ENCODE assay signal across 7 cellular contexts in genomic region chr6:128518531-128519131, GRCh38. TPM values are rescaled to one million over a fixed set of nuclear protein-coding genes. Genes with fewer than 3 reads are reported as not detected.
DNase-seq lines count a peak whose midpoint lies in the region; ATAC-seq, FAIRE-seq and TF ChIP-seq lines count a peak whose summit lies in the region.

No MANE protein-coding gene starts in this region.

- no peaks in the 10 kb centered on the region for H4K20me1 ChIP-seq in OCI-LY7 (ENCODE audit: insufficient read depth, low read length)

- H3K4me2 ChIP-seq in OCI-LY7 (ENCODE audit: low read length), result no peak overlapping the region

- H3K9me3 Mint-ChIP-seq in HFFc6 (no peaks in the 10 kb centered on the region), WTC11 (no peaks in the 10 kb centered on the region)

- no peak for TF ChIP-seq POLR2A in GM12892 (IDR thresholded peaks at IDR 0.05; ENCODE audit: low read depth, low read length)

- H3K36me3 Mint-ChIP-seq in HFFc6 (ENCODE audit: low read depth) (peaks cover 5% of the 10 kb centered on the region; the same call in 1 of the 2 replicates), WTC11 (no peaks in the 10 kb centered on the region)

- CTCF ChIA-PET in WTC11 (lab: Charles Lee), result interaction anchor here (1.4 to 1.5 kb wide), 2 partner anchors 34 to 39 kb away, joined by 3 to 4 read pairs; no protein-coding TSS in a partner anchor
- CTCF ChIA-PET in OCI-LY7 (lab: Charles Lee; ENCODE audit: unreplicated experiment), result no interaction called here

- H3K27me3 Mint-ChIP-seq in HFFc6 (ENCODE audit: insufficient read depth) (no peaks in the 10 kb centered on the region), WTC11 (ENCODE audit: low read depth) (peaks cover 5% of the 10 kb centered on the region; the same call in 1 of the 2 replicates)

- FAIRE-seq in GM12892 (lab: Jason Lieb, UNC), result no peak

- H3K4me1 ChIP-seq in right atrium auricular region (peaks cover 0 to 50% of the 10 kb centered on the region in 2 donors), OCI-LY7 (ENCODE audit: insufficient read depth, low read length, poor library complexity, severe bottlenecking) (no peaks in the 10 kb centered on the region)

- H3K27ac Mint-ChIP-seq in HFFc6, result peak overlapping the region; percentile 95
- H3K27ac Mint-ChIP-seq in WTC11, result peak overlapping the region; percentile 15; the same call in 1 of the 2 replicates

- no peaks in the 10 kb centered on the region for H3K79me2 ChIP-seq in OCI-LY7 (ENCODE audit: insufficient read depth, low read depth, low read length)

- POLR2A ChIA-PET in WTC11 (lab: Charles Lee) (interaction anchor here (1.2 kb wide), 1 partner anchor 11 kb away, joined by 3 read pairs; no protein-coding TSS in a partner anchor), OCI-LY7 (lab: Charles Lee) (no interaction called here)

- intact Hi-C loops in OCI-LY7 (cut with micrococcal nuclease; ENCODE audit: unreplicated experiment), result no loop called here

- no peaks in the 10 kb centered on the region for H3K9me3 ChIP-seq in right atrium auricular region
- no peaks in the 10 kb centered on the region for H3K9me3 ChIP-seq in OCI-LY7 (ENCODE audit: low read length)

- H3K27ac ChIP-seq in right atrium auricular region, result peak overlapping the region; percentile 95 to 97
- peak overlapping the region in 14 of 21 experiments; percentile 84 to 97 (median 92) for H3K27ac ChIP-seq in skin epidermis
- no peak overlapping the region for H3K27ac ChIP-seq in OCI-LY7 (ENCODE audit: low read depth, low read length, poor library complexity, severe bottlenecking)

- H3K4me1 Mint-ChIP-seq in HFFc6 (ENCODE audit: low read depth), result peaks cover 63% of the 10 kb centered on the region
- H3K4me1 Mint-ChIP-seq in WTC11, result peaks cover 48% of the 10 kb centered on the region

- no TSS peak for BruUV-seq in OCI-LY7 (replicated peaks; lab: Mats Ljungman, UMichigan)

- H3K36me3 ChIP-seq in right atrium auricular region (no peaks in the 10 kb centered on the region), OCI-LY7 (ENCODE audit: insufficient read depth, low read length) (no peaks in the 10 kb centered on the region)

- no peaks in the 10 kb centered on the region for H3K27me3 ChIP-seq in right atrium auricular region

- H3K4me3 Mint-ChIP-seq in HFFc6 (peak overlapping the region; percentile 100), WTC11 (peak overlapping the region; percentile 86)

- DNase-seq in HFFc6 (no peak), WTC11 (ENCODE audit: low spot score) (no peak), right atrium auricular region (ENCODE audit: low spot score) (no peak), GM12892 (ENCODE audit: insufficient read length) (no peak), OCI-LY7 (ENCODE audit: low spot score) (no peak), NCI-H187 (lab: John Stamatoyannopoulos, UW) (no peak)

- no peaks in the 10 kb centered on the region for H3K9me2 ChIP-seq in OCI-LY7 (ENCODE audit: insufficient read depth, low read length)

- no peak for ATAC-seq in WTC11

- H3K4me3 ChIP-seq in right atrium auricular region (peak overlapping the region; percentile 78 to 90), skin epidermis (peak overlapping the region; percentile 49 to 88 (median 73)), OCI-LY7 (ENCODE audit: low read depth, low read length, poor library complexity, severe bottlenecking) (no peak overlapping the region)

- H2AFZ ChIP-seq in OCI-LY7 (ENCODE audit: low read length), result no peak overlapping the region

- no peak for TF ChIP-seq CTCF in HFFc6 (IDR thresholded peaks at IDR 0.05)
- no peak for TF ChIP-seq CTCF in WTC11 (IDR thresholded peaks at IDR 0.05)
- no peak for TF ChIP-seq CTCF in right atrium auricular region (IDR thresholded peaks at IDR 0.05)
- TF ChIP-seq CTCF in OCI-LY7 (conservative IDR thresholded peaks at IDR 0.05; ENCODE audit: low read length), result no peak

TF ChIP-seq in WTC11, 78 proteins besides CTCF, POLR2A, EP300 and RAD21:
- TF ChIP-seq ZNF121 (CRISPR knock-in tag; IDR thresholded peaks at IDR 0.05), result no peak
- no peak for TF ChIP-seq RELA (CRISPR knock-in tag; IDR thresholded peaks at IDR 0.05; ENCODE audit: borderline replicate concordance)
- no peak for TF ChIP-seq GABPB1 (CRISPR knock-in tag; IDR thresholded peaks at IDR 0.05)
- no peak for TF ChIP-seq IRF1 (CRISPR knock-in tag; IDR thresholded peaks at IDR 0.05)
- TF ChIP-seq FOXK1 (CRISPR knock-in tag; IDR thresholded peaks at IDR 0.05), result no peak
- no peak for TF ChIP-seq SMAD3 (CRISPR knock-in tag; IDR thresholded peaks at IDR 0.05; ENCODE audit: borderline replicate concordance)
- TF ChIP-seq ZNF423 (CRISPR knock-in tag; IDR thresholded peaks at IDR 0.05), result no peak
- TF ChIP-seq USF1 (CRISPR knock-in tag; IDR thresholded peaks at IDR 0.05), result no peak
- no peak for TF ChIP-seq ZNF512 (CRISPR knock-in tag; IDR thresholded peaks at IDR 0.05; ENCODE audit: borderline replicate concordance)
- TF ChIP-seq NFATC4 (CRISPR knock-in tag; IDR thresholded peaks at IDR 0.05), result no peak
- TF ChIP-seq FOXP4 (CRISPR knock-in tag; IDR thresholded peaks at IDR 0.05), result no peak
- no peak for TF ChIP-seq E2F4 (CRISPR knock-in tag; IDR thresholded peaks at IDR 0.05; ENCODE audit: borderline replicate concordance, low read depth)

RNA-seq across cellular contexts. Expression of gene PTPRK, which starts 1.8 kb away (rescaled TPM):
- total RNA-seq in HFFc6 (2021; fragmentation: NEBNext Ultra II Directional; extraction: Animal tissue kit (Norgen Biotek cat#: 25700)), result 100 to 1,000 TPM in 3 of 6 experiments, 10 to 100 TPM in 3; 92.8 to 104 (median 97.3) TPM
- total RNA-seq in WTC11 (2021), result 39.9 to 44.8 TPM (median 41.3 TPM) in 3 replicates
- 10 to 100 TPM; 24.5 to 36.4 TPM for total RNA-seq in right atrium auricular region
- 0.28 TPM for polyA plus RNA-seq in GM12892 (2012; ENCODE audit: missing spikeins)
- not detected in 2 replicates for total RNA-seq in OCI-LY7 (2014; rRNA removed; shearing (Covaris generic))
- total RNA-seq in OCI-LY7 (2022), result 0.48 TPM in 1 of 2 replicates, not detected in the other

Comparison
In these comparisons a context has a peak if more than half of its experiments do, and no peak if none do; other contexts are left out.
1. RNA of gene PTPRK, which starts 1.8 kb away (total RNA-seq): 92.8 to 104 TPM in HFFc6, 39.9 to 44.8 TPM in WTC11 and 24.5 to 36.4 TPM in right atrium auricular region; 0.48 TPM in OCI-LY7; every median in the first group is over 10 times any median in the second.